Comparison of ENCODE assay signal across 16 cellular contexts in genomic region chr9:98887918-98888510, GRCh38. TPM values are rescaled to one million over a fixed set of nuclear protein-coding genes. Genes with fewer than 3 reads are reported as not detected.
A peak's percentile ranks its signal among the peaks of the same experiment; 100 is the strongest.
DNase-seq lines count a peak whose midpoint lies in the region; ATAC-seq and TF ChIP-seq lines count a peak whose summit lies in the region.
"Had no signal": no experiment of that assay in that cellular context is flagged by ENCODE, and none has a peak within 500 bp of the region (broad histone marks: within the 10 kb centered on the region; RNA-seq: fewer than 3 reads in every experiment).

No MANE protein-coding gene starts in this region.

- no peaks in the 10 kb centered on the region for H3K36me3 Mint-ChIP-seq in endodermal cell (ENCODE audit: low read depth)
- H3K36me3 Mint-ChIP-seq: activated naive CD8-positive, alpha-beta T cell had no signal

- no peaks in the 10 kb centered on the region for H3K36me3 ChIP-seq in endodermal cell (ENCODE audit: control insufficient read depth, insufficient read depth, low read length)
- H3K36me3 ChIP-seq in upper lobe of right lung: no peaks in the 10 kb centered on the region
- H3K36me3 ChIP-seq: colonic mucosa, prostate gland had no signal

- no peak overlapping the region for H3K9ac ChIP-seq in endodermal cell (ENCODE audit: extremely low read depth, low read length, poor library complexity, severe bottlenecking)

- H3K27ac ChIP-seq in right cardiac atrium (ENCODE audit: low read length) (peak overlapping the region; percentile 8), endodermal cell (ENCODE audit: low read depth, low read length) (no peak overlapping the region), upper lobe of right lung (no peak overlapping the region)
- H3K27ac ChIP-seq: colonic mucosa, prostate gland had no signal

- intact Hi-C loops in right cardiac atrium (cut with DNase I): no loop called here
- intact Hi-C loops in left cardiac atrium (cut with DNase I): no loop called here
- intact Hi-C loops in upper lobe of right lung (cut with DNase I): no loop called here

- no peaks in the 10 kb centered on the region for H3K4me1 Mint-ChIP-seq in endodermal cell

- ATAC-seq in right cardiac atrium: no peak
- no peak for ATAC-seq in left cardiac atrium
- ATAC-seq in GM18870 (IDR thresholded peaks at IDR 0.05; ENCODE audit: unreplicated experiment): no peak
- no peak for ATAC-seq in upper lobe of right lung
- ATAC-seq: stimulated activated naive CD8-positive, alpha-beta T cell treated with anti-CD3 and anti-CD28 coated beads, Interleukin-15, Interleukin-2, amounts not matched to agents 100 U/mL and 50 U/mL, for 24 hours had no signal

- H3K9me3 Mint-ChIP-seq in endodermal cell: no peaks in the 10 kb centered on the region

- H3K27me3 ChIP-seq in right cardiac atrium (ENCODE audit: control insufficient read depth, insufficient read depth) (no peaks in the 10 kb centered on the region), endodermal cell (ENCODE audit: control insufficient read depth, insufficient read depth, low read length, poor library complexity, severe bottlenecking) (no peaks in the 10 kb centered on the region), upper lobe of right lung (no peaks in the 10 kb centered on the region)
- H3K27me3 ChIP-seq: colonic mucosa had no signal

- 41% methylated on average over 6 of the region's 6 CpGs for WGBS in right cardiac atrium
- 88 to 92% methylated on average over 6 of the region's 6 CpGs for WGBS in endodermal cell (ENCODE audit: insufficient coverage in 1 of 2, insufficient read length in 1 of 2), 2 experiments

- H3K27me3 Mint-ChIP-seq in endodermal cell (ENCODE audit: insufficient read depth): peaks cover 3% of the 10 kb centered on the region

- no peak overlapping the region for H3K27ac Mint-ChIP-seq in endodermal cell
- H3K27ac Mint-ChIP-seq: activated naive CD8-positive, alpha-beta T cell had no signal

- DNase-seq in right cardiac atrium (no peak), left cardiac atrium (no peak), NCI-H69 (lab: John Stamatoyannopoulos, UW) (peak; percentile 94), endodermal cell (peak; percentile 13), upper lobe of right lung (no peak), cerebellum (ENCODE audit: low spot score) (no peak)
- DNase-seq in activated naive CD4-positive, alpha-beta T cell treated with anti-CD3 and anti-CD28 coated beads, Interleukin-2, amount 50 U/mL, for 16 hours: no peak
- DNase-seq: colonic mucosa; islet precursor cell; NCI-H1694; RPMI8226; stimulated activated CD4-positive, alpha-beta T cell treated with anti-CD3 and anti-CD28 coated beads, Interleukin-4, amount 100 ng/mL, for 4 hours; stimulated activated naive CD8-positive, alpha-beta T cell treated with anti-CD3 and anti-CD28 coated beads, Interleukin-15, Interleukin-2, amounts not matched to agents 100 U/mL and 50 U/mL, for 24 hours had no signal

- H3K4me1 ChIP-seq in right cardiac atrium (ENCODE audit: control insufficient read depth, insufficient read depth, low read length): peaks cover 31% of the 10 kb centered on the region
- H3K4me1 ChIP-seq in endodermal cell (ENCODE audit: control insufficient read depth, insufficient read depth, low read length): no peaks in the 10 kb centered on the region
- peaks cover 22% of the 10 kb centered on the region for H3K4me1 ChIP-seq in upper lobe of right lung
- H3K4me1 ChIP-seq: colonic mucosa, prostate gland had no signal

- no peaks in the 10 kb centered on the region for H3K9me3 ChIP-seq in right cardiac atrium (ENCODE audit: control insufficient read depth, low read length)
- H3K9me3 ChIP-seq in endodermal cell (ENCODE audit: control insufficient read depth, low read length): no peaks in the 10 kb centered on the region
- H3K9me3 ChIP-seq in upper lobe of right lung: no peaks in the 10 kb centered on the region
- H3K9me3 ChIP-seq: colonic mucosa, prostate gland had no signal

- H3K4me3 ChIP-seq in right cardiac atrium (ENCODE audit: low read length) (no peak overlapping the region), endodermal cell (ENCODE audit: low read length) (no peak overlapping the region), upper lobe of right lung (no peak overlapping the region)
- H3K4me3 ChIP-seq: colonic mucosa, prostate gland had no signal

- no peak overlapping the region for H3K4me3 Mint-ChIP-seq in endodermal cell
- H3K4me3 Mint-ChIP-seq: activated naive CD8-positive, alpha-beta T cell had no signal

- TF ChIP-seq CTCF in endodermal cell (conservative IDR thresholded peaks at IDR 0.05) (no peak), upper lobe of right lung (IDR thresholded peaks at IDR 0.05) (no peak)

RNA-seq across cellular contexts. Expression of gene COL15A1, which starts 55.7 kb away (rescaled TPM):
- 10 to 100 TPM; 34.7 to 87.1 (median 63.5) TPM for total RNA-seq in right cardiac atrium
- polyA plus RNA-seq in right cardiac atrium: 22.5 TPM
- total RNA-seq in left cardiac atrium: 10 to 100 TPM; 73.3 to 75.0 TPM
- total RNA-seq in endodermal cell: under 1 TPM in 1 of 2 donors, not detected in 1; 0.27 TPM
- 0.39 TPM for polyA plus RNA-seq in endodermal cell (2013, experiment 1 of 2)
- polyA plus RNA-seq in endodermal cell (2013, experiment 2 of 2): 0.33 TPM
- total RNA-seq in upper lobe of right lung: 8.0 TPM
- total RNA-seq in cerebellum: 23.2 TPM

Comparison
In these comparisons a context has a peak if more than half of its experiments do, and no peak if none do; other contexts are left out.
1. DNase-seq: peak in NCI-H69 (single experiment) and endodermal cell (single experiment); none in right cardiac atrium (0 of 3), left cardiac atrium (single experiment), activated naive CD4-positive, alpha-beta T cell treated with anti-CD3 and anti-CD28 coated beads, Interleukin-2, amount 50 U/mL, for 16 hours (single experiment), upper lobe of right lung (single experiment) and cerebellum (single experiment).